In the genomic region with DNA sequence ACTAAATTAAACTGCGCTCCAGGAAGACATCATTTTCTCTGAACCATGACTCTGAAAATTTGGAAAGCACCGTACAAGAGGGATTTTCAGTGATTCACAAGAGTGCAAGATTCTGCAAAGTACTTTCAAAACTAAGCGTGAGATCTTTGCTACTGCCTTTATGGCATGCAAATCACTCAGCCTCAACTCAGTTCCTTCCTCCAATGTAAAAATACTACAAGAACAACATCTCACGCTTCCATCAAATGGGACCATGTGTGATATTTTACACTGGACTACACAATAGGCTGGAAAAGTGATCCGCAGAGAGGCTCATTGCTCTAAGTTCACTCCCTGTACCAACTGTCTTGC, we compare ENCODE assay signal across 8 cellular contexts. TPM values are rescaled to one million over a fixed set of nuclear protein-coding genes. Genes with fewer than 3 reads are reported as not detected.
A peak's percentile ranks its signal among the peaks of the same experiment; 100 is the strongest.
DNase-seq lines count a peak whose midpoint lies in the region; ATAC-seq, FAIRE-seq and TF ChIP-seq lines count a peak whose summit lies in the region.

No MANE protein-coding gene starts in this region.

- peaks cover 15% of the 10 kb centered on the region for H3K27me3 Mint-ChIP-seq in Caco-2 (ENCODE audit: insufficient read depth, unreplicated experiment)

- no peak overlapping the region for H2BK15ac ChIP-seq in H1 (ENCODE audit: low read length)

- H3K23ac ChIP-seq in H1 (ENCODE audit: insufficient read length), result no peak overlapping the region

- no peak overlapping the region for H2BK20ac ChIP-seq in H1 (ENCODE audit: low read length)

- ATAC-seq in HG03521 (IDR thresholded peaks at IDR 0.05; ENCODE audit: unreplicated experiment), result peak; percentile 34
- no peak for ATAC-seq in gastrocnemius medialis

- no peak overlapping the region for H3K56ac ChIP-seq in H1 (replicated peaks; ENCODE audit: insufficient read length, low read depth, low read length)

- H4K5ac ChIP-seq in H1 (ENCODE audit: insufficient read length, low read depth, low read length), result no peak overlapping the region

- H3K27ac ChIP-seq in H1 (ENCODE audit: low read depth, low read length), result no peak overlapping the region
- peak overlapping the region in 3 of 4 donors; percentile 81 to 89 (median 85) for H3K27ac ChIP-seq in gastrocnemius medialis

- H3K36me3 Mint-ChIP-seq in Caco-2 (ENCODE audit: insufficient read depth, unreplicated experiment), result no peaks in the 10 kb centered on the region

- H3K36me3 ChIP-seq in Caco-2 (ENCODE audit: control insufficient read depth, insufficient read depth, low read length) (no peaks in the 10 kb centered on the region), H1 (ENCODE audit: control insufficient read depth in 2 of 4, insufficient read depth in 4 of 4, low read length in 3 of 4) (no peaks in the 10 kb centered on the region), gastrocnemius medialis (no peaks in the 10 kb centered on the region)

- peak overlapping the region; percentile 75 for H3K4me3 Mint-ChIP-seq in Caco-2 (ENCODE audit: unreplicated experiment)

- BruUV-seq in Caco-2 (replicated peaks; lab: Mats Ljungman, UMichigan), result no TSS peak

- in situ Hi-C loops in gastrocnemius medialis (cut with MboI; ENCODE audit: low sequenced_read_pairs in 4 of 4), result no loop called here

- CTCF ChIA-PET in Caco-2 (lab: Charles Lee) (no interaction called here), H1 (lab: Charles Lee; ENCODE audit: partially characterized antibody) (interaction anchor here (1.0 to 1.3 kb wide), 2 partner anchors 11 to 19 kb away, joined by 3 read pairs; no protein-coding TSS in a partner anchor)

- no peak for TF ChIP-seq EP300 in H1 (IDR thresholded peaks at IDR 0.05; ENCODE audit: borderline replicate concordance in 1 of 2, low read depth in 2 of 2, low read length in 2 of 2)

- 0 out of 2 replicates have a peak overlapping the region, but pooled peaks have one; percentile 56 for H2AFZ ChIP-seq in H1 (ENCODE audit: low read length)

- H3K4me3 ChIP-seq in Caco-2 (ENCODE audit: low read depth, low read length) (no peak overlapping the region), H1 (ENCODE audit: extremely low read depth in 1 of 4, insufficient read depth in 2 of 4, low read depth in 3 of 4, low read length in 4 of 4) (peak overlapping the region; percentile 46 to 85 (median 68); a peak in 7 of 8 replicates), gastrocnemius medialis (peak overlapping the region; percentile 68 to 97 (median 84))

- H2AK5ac ChIP-seq in H1 (ENCODE audit: low read depth, low read length), result no peak overlapping the region

- H3K27ac Mint-ChIP-seq in Caco-2 (ENCODE audit: unreplicated experiment), result no peak overlapping the region

- TF ChIP-seq POLR2A in H1 (IDR thresholded peaks at IDR 0.05; ENCODE audit: control extremely low read depth in 1 of 2, low read depth in 2 of 2, low read length in 2 of 2), result no peak
- TF ChIP-seq POLR2A in gastrocnemius medialis (IDR thresholded peaks at IDR 0.05), result no peak

- no peaks in the 10 kb centered on the region for H3K4me1 ChIP-seq in Caco-2
- peaks cover 0 to 4% (median under 1%) of the 10 kb centered on the region in 4 experiments; a peak in 2 of 7 replicates for H3K4me1 ChIP-seq in H1 (replicated peaks in 1 of 4; ENCODE audit: control insufficient read depth in 3 of 4, insufficient read depth in 4 of 4, low read length in 3 of 4)
- H3K4me1 ChIP-seq in gastrocnemius medialis, result peaks cover 19 to 26% of the 10 kb centered on the region in 2 donors

- DNase-seq in Caco-2 (no peak), GM20000 (ENCODE audit: low spot score) (peak; percentile 65), H1 (ENCODE audit: low read depth in 1 of 2, low spot score in 2 of 2) (no peak), gastrocnemius medialis (no peak), NCI-H526 (lab: John Stamatoyannopoulos, UW) (no peak), amygdala (lab: John Stamatoyannopoulos, UW) (no peak), C1 segment of cervical spinal cord (lab: John Stamatoyannopoulos, UW) (no peak)

- H3K79me2 ChIP-seq in H1 (ENCODE audit: control insufficient read depth in 1 of 2, insufficient read depth in 2 of 2, low read length in 2 of 2), result no peaks in the 10 kb centered on the region

- H2BK12ac ChIP-seq in H1 (ENCODE audit: low read depth, low read length), result no peak overlapping the region

- no peaks in the 10 kb centered on the region for H3K4me1 Mint-ChIP-seq in Caco-2 (ENCODE audit: low read depth, unreplicated experiment)

- WGBS in H1 (ENCODE audit: extremely low coverage in 1 of 2, insufficient coverage in 1 of 2, insufficient read length in 1 of 2, insufficient replicate concordance in 2 of 2, low coverage in 1 of 2, low lambda C conversion rate in 2 of 2, missing lambda C conversion rate in 1 of 2), 2 experiments, result 83% methylated on average over 5 of the region's 5 CpGs; no CpG with 5 or more reads in 1 of the 2 experiments

- no peak overlapping the region for H3K14ac ChIP-seq in H1 (ENCODE audit: insufficient read length)

- no peaks in the 10 kb centered on the region for H3K9me3 ChIP-seq in Caco-2
- no peaks in the 10 kb centered on the region for H3K9me3 ChIP-seq in H1 (ENCODE audit: insufficient read depth in 2 of 2, low read depth in 1 of 2, low read length in 1 of 2)
- no peaks in the 10 kb centered on the region for H3K9me3 ChIP-seq in gastrocnemius medialis

- H4K91ac ChIP-seq in H1 (replicated peaks; ENCODE audit: insufficient read length, low read length), result no peak overlapping the region

- no peaks in the 10 kb centered on the region for H3K79me1 ChIP-seq in H1 (ENCODE audit: low read depth, low read length)

- no peaks in the 10 kb centered on the region for H3K9me3 Mint-ChIP-seq in Caco-2 (ENCODE audit: unreplicated experiment)

- H3K4ac ChIP-seq in H1 (replicated peaks; ENCODE audit: insufficient read length, low read depth, low read length), result no peak overlapping the region

- peaks cover 8% of the 10 kb centered on the region for H3K23me2 ChIP-seq in H1 (ENCODE audit: low read depth, low read length)

- H4K8ac ChIP-seq in H1 (ENCODE audit: extremely low read depth, insufficient read depth, low read length), result no peak overlapping the region

- no peak for FAIRE-seq in H1 (lab: Jason Lieb, UNC)

- H3K27me3 ChIP-seq in Caco-2 (replicated peaks; ENCODE audit: control insufficient read depth, insufficient read depth, low read length), result peaks cover 2% of the 10 kb centered on the region
- H3K27me3 ChIP-seq in H1 (replicated peaks in 1 of 4; ENCODE audit: control insufficient read depth in 3 of 4, extremely low read depth in 1 of 4, insufficient read depth in 3 of 4, low read length in 3 of 4), result peaks cover 1 to 20% (median 14%) of the 10 kb centered on the region in 4 experiments; a peak in 6 of 7 replicates
- no peaks in the 10 kb centered on the region for H3K27me3 ChIP-seq in gastrocnemius medialis

- intact Hi-C loops in Caco-2 (cut with micrococcal nuclease; ENCODE audit: unreplicated experiment), result no loop called here
- intact Hi-C loops in gastrocnemius medialis (cut with DNase I; ENCODE audit: low total_unique reads), result loop anchor here (5.0 kb wide), 2 partner anchors 308 to 413 kb away; partner anchors contain the start of gene ZNF330

- peak overlapping the region; percentile 67 to 83 for H3K4me2 ChIP-seq in H1 (ENCODE audit: insufficient read depth in 1 of 2, low read depth in 2 of 2, low read length in 2 of 2)

- H3K9ac ChIP-seq in H1 (replicated peaks in 1 of 4; ENCODE audit: extremely low read depth in 1 of 4, low read depth in 3 of 4, low read length in 3 of 4), result no peak overlapping the region

- H3K18ac ChIP-seq in H1 (ENCODE audit: extremely low read depth, low read length), result 0 out of 2 replicates have a peak overlapping the region, but pooled peaks have one; percentile 5

- no peak overlapping the region for H2BK120ac ChIP-seq in H1 (replicated peaks; ENCODE audit: low read depth, low read length)

- H4K20me1 ChIP-seq in H1 (replicated peaks in 1 of 2; ENCODE audit: control insufficient read depth in 1 of 2, insufficient read depth in 2 of 2, low read length in 2 of 2), result no peaks in the 10 kb centered on the region

- TF ChIP-seq RAD21 in H1 (IDR thresholded peaks at IDR 0.05 in 1 of 2, conservative IDR thresholded peaks at IDR 0.05 in 1 of 2; ENCODE audit: low read depth in 2 of 2, low read length in 2 of 2), result no peak

- H2BK5ac ChIP-seq in H1 (ENCODE audit: low read depth, low read length), result no peak overlapping the region

- TF ChIP-seq CTCF in Caco-2 (IDR thresholded peaks at IDR 0.05; ENCODE audit: insufficient read depth in 1 of 2, low read depth in 1 of 2, low read length in 1 of 2, severe bottlenecking in 1 of 2, unreplicated experiment in 1 of 2) (no peak), GM20000 (IDR thresholded peaks at IDR 0.05; ENCODE audit: extremely low read depth, missing control alignments) (no peak), H1 (IDR thresholded peaks at IDR 0.05; ENCODE audit: control extremely low read depth in 1 of 3, insufficient read depth in 1 of 3, low read depth in 1 of 3, low read length in 3 of 3) (no peak), gastrocnemius medialis (IDR thresholded peaks at IDR 0.05 in 4 of 5, conservative IDR thresholded peaks at IDR 0.05 in 1 of 5) (no peak)

- POLR2A ChIA-PET in Caco-2 (lab: Charles Lee), result no interaction called here
- POLR2A ChIA-PET in H1 (lab: Charles Lee; ENCODE audit: partially characterized antibody), result interaction anchor here (1.6 kb wide), 1 partner anchor 10 kb away, joined by 4 read pairs; no protein-coding TSS in a partner anchor

TF ChIP-seq in H1, 55 proteins besides CTCF, POLR2A, EP300 and RAD21 (continues in another document):
- no peak for TF ChIP-seq TBP (IDR thresholded peaks at IDR 0.05; ENCODE audit: low read depth, low read length)
- TF ChIP-seq SUZ12 (IDR thresholded peaks at IDR 0.05; ENCODE audit: low read length), result no peak
- TF ChIP-seq TCF12 (IDR thresholded peaks at IDR 0.05; ENCODE audit: low read depth, low read length), result no peak
- TF ChIP-seq KDM4A (IDR thresholded peaks at IDR 0.05; ENCODE audit: low read depth, low read length, severe bottlenecking), result no peak
- no peak for TF ChIP-seq KDM5A (IDR thresholded peaks at IDR 0.05; ENCODE audit: low read length)
- TF ChIP-seq SIN3A (conservative IDR thresholded peaks at IDR 0.05 in 1 of 2, IDR thresholded peaks at IDR 0.05 in 1 of 2; ENCODE audit: low read depth in 1 of 2, low read length in 2 of 2), result no peak
- TF ChIP-seq CTBP2 (IDR thresholded peaks at IDR 0.05; ENCODE audit: borderline replicate concordance, insufficient read depth, insufficient read length, low read length), result no peak

RNA-seq across cellular contexts. Expression of gene IL15, which starts 0.7 kb away (rescaled TPM):
- 0.37 TPM in 1 of 2 replicates, not detected in the other for total RNA-seq in Caco-2 (2022)
- 0.61 and 0.69 TPM in 2 replicates for total RNA-seq in H1 (2021; fragmentation: NEBNext Ultra II Directional; extraction: Animal tissue kit (Norgen Biotek cat#: 25700))
- polyA plus RNA-seq in H1 (2011; rRNA removed), result 0.28 and 0.30 TPM in 2 replicates
- polyA plus RNA-seq in H1 (2011; cell fraction: cytosol; rRNA removed), result 0.69 TPM
- polyA plus RNA-seq in H1 (2011; cell fraction: nucleus; rRNA removed), result 0.81 TPM
- polyA plus RNA-seq in H1 (2012, experiment 1 of 2), result 0.28 to 0.43 TPM (median 0.40 TPM) in 4 replicates
- polyA plus RNA-seq in H1 (2012, experiment 2 of 2), result 0.08 TPM
- 1.1 TPM for polyA plus RNA-seq in H1 (2013, experiment 1 of 2)
- 1.2 TPM for polyA plus RNA-seq in H1 (2013, experiment 2 of 2)
- polyA minus RNA-seq in H1 (2011; rRNA and poly(A)+ RNA removed), result 0.56 and 0.88 TPM in 2 replicates
- polyA minus RNA-seq in H1 (2011; cell fraction: cytosol; rRNA and poly(A)+ RNA removed), result not detected
- polyA minus RNA-seq in H1 (2011; cell fraction: nucleus; rRNA and poly(A)+ RNA removed), result 4.0 TPM
- 1 to 10 TPM; 2.1 to 6.1 (median 2.7) TPM for total RNA-seq in gastrocnemius medialis
